8 cellular contexts compared by ENCODE assay signal in genomic region chr17:74210191-74211140, GRCh38. TPM values are rescaled to one million over a fixed set of nuclear protein-coding genes. Genes with fewer than 3 reads are reported as not detected.
DNase-seq lines count a peak whose midpoint lies in the region; ATAC-seq and TF ChIP-seq lines count a peak whose summit lies in the region.

No MANE protein-coding gene starts in this region.

- peak; percentile 11 for ATAC-seq in WTC11
- ATAC-seq in GM21619 (IDR thresholded peaks at IDR 0.05; ENCODE audit: unreplicated experiment): no peak

- CTCF ChIA-PET in WTC11 (lab: Charles Lee): interaction anchor here (0.8 to 4.9 kb wide), 12 partner anchors 11 to 158 kb away, joined by 3 to 26 read pairs (median 6); no protein-coding TSS in a partner anchor

- TF ChIP-seq POLR2A in breast epithelium (IDR thresholded peaks at IDR 0.05): no peak

- H3K36me3 ChIP-seq in breast epithelium: no peaks in the 10 kb centered on the region

- TF ChIP-seq CTCF in WTC11 (IDR thresholded peaks at IDR 0.05): peak; percentile 90
- TF ChIP-seq CTCF in breast epithelium (IDR thresholded peaks at IDR 0.05): peak; percentile 89 to 92 (median 89)

- no peaks in the 10 kb centered on the region for H3K27me3 ChIP-seq in breast epithelium

- intact Hi-C loops in breast epithelium (cut with DNase I; ENCODE audit: low total_unique reads): no loop called here

- no peaks in the 10 kb centered on the region for H3K9me3 Mint-ChIP-seq in WTC11

- no peak overlapping the region for H3K27ac ChIP-seq in breast epithelium

- H3K4me3 ChIP-seq in breast epithelium: no peak overlapping the region

- POLR2A ChIA-PET in WTC11 (lab: Charles Lee): interaction anchor here (0.6 to 1.5 kb wide), 5 partner anchors 11 to 74 kb away, joined by 4 to 5 read pairs (median 5); no protein-coding TSS in a partner anchor

- no peaks in the 10 kb centered on the region for H3K9me3 ChIP-seq in breast epithelium

- peaks cover 32% of the 10 kb centered on the region for H3K27me3 Mint-ChIP-seq in WTC11 (ENCODE audit: low read depth)

- H3K4me1 Mint-ChIP-seq in WTC11: peaks cover 59% of the 10 kb centered on the region

- H3K36me3 Mint-ChIP-seq in WTC11: peaks cover 42% of the 10 kb centered on the region

- peak overlapping the region; percentile 16 for H3K4me3 Mint-ChIP-seq in WTC11

- H3K4me1 ChIP-seq in breast epithelium: peaks cover 4 to 21% of the 10 kb centered on the region in 2 donors

- H3K27ac Mint-ChIP-seq in WTC11: peak overlapping the region; percentile 95

- peak; percentile 20 to 60 for DNase-seq in NCI-H446 (lab: John Stamatoyannopoulos, UW)
- DNase-seq in NCI-H446 treated with DMSO at 0.1 percent for 48 hours (lab: John Stamatoyannopoulos, UW): no peak
- DNase-seq in NCI-H146 (lab: John Stamatoyannopoulos, UW): peak; percentile 36
- peak; percentile 72 for DNase-seq in WTC11 (ENCODE audit: low spot score)
- peak; percentile 53 to 74 for DNase-seq in breast epithelium (ENCODE audit: low spot score in 2 of 2)
- DNase-seq in iris pigment epithelial cell (ENCODE audit: low read depth): peak; percentile 58
- peak; percentile 67 to 68 for DNase-seq in stimulated activated CD4-positive, alpha-beta T cell treated with anti-CD3 and anti-CD28 coated beads, Interleukin-1b, Interleukin-23, amount 100 ng/mL, for 1 hour (ENCODE audit: low read depth in 2 of 2)

TF ChIP-seq in WTC11, 78 proteins besides CTCF, POLR2A, EP300 and RAD21 (continues in another document):
- TF ChIP-seq ZNF232 (CRISPR knock-in tag; IDR thresholded peaks at IDR 0.05): peak; percentile 59; the same call in 1 of the 2 replicates
- TF ChIP-seq EMX1 (CRISPR knock-in tag; IDR thresholded peaks at IDR 0.05): peak; percentile 92
- TF ChIP-seq ZNF281 (CRISPR knock-in tag; IDR thresholded peaks at IDR 0.05): 0 out of 2 replicates have a peak, but pooled peaks have one; percentile 51
- TF ChIP-seq ATF1 (CRISPR knock-in tag; IDR thresholded peaks at IDR 0.05): no peak
- TF ChIP-seq NFYB (CRISPR knock-in tag; conservative IDR thresholded peaks at IDR 0.05; ENCODE audit: low read depth): no peak
- TF ChIP-seq, protein P1, sequence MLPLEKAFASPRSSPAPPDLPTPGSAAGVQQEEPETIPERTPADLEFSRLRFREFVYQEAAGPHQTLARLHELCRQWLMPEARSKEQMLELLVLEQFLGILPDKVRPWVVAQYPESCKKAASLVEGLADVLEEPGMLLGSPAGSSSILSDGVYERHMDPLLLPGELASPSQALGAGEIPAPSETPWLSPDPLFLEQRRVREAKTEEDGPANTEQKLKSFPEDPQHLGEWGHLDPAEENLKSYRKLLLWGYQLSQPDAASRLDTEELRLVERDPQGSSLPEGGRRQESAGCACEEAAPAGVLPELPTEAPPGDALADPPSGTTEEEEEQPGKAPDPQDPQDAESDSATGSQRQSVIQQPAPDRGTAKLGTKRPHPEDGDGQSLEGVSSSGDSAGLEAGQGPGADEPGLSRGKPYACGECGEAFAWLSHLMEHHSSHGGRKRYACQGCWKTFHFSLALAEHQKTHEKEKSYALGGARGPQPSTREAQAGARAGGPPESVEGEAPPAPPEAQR (CRISPR knock-in tag; IDR thresholded peaks at IDR 0.05): no peak
- TF ChIP-seq ZBTB21 (CRISPR knock-in tag; IDR thresholded peaks at IDR 0.05; ENCODE audit: borderline replicate concordance): no peak
- TF ChIP-seq ZNF671 (CRISPR knock-in tag; IDR thresholded peaks at IDR 0.05): peak; percentile 87
- peak; percentile 46; the same call in 1 of the 2 replicates for TF ChIP-seq ZNF416 (CRISPR knock-in tag; IDR thresholded peaks at IDR 0.05)
- TF ChIP-seq SMAD3 (CRISPR knock-in tag; IDR thresholded peaks at IDR 0.05; ENCODE audit: borderline replicate concordance): peak; percentile 58
- peak; percentile 88 for TF ChIP-seq PRRX2 (CRISPR knock-in tag; IDR thresholded peaks at IDR 0.05)
- TF ChIP-seq NFATC4 (CRISPR knock-in tag; IDR thresholded peaks at IDR 0.05): peak; percentile 58
- TF ChIP-seq ZNF425 (CRISPR knock-in tag; conservative IDR thresholded peaks at IDR 0.05): peak; percentile 83
- TF ChIP-seq FOXP1 (CRISPR knock-in tag; IDR thresholded peaks at IDR 0.05; ENCODE audit: borderline replicate concordance): no peak
- TF ChIP-seq GTF2I (CRISPR knock-in tag; conservative IDR thresholded peaks at IDR 0.05): peak; percentile 39; the same call in 1 of the 2 replicates
- TF ChIP-seq ERG (CRISPR knock-in tag; IDR thresholded peaks at IDR 0.05): peak; percentile 93

RNA-seq across cellular contexts. Expression of gene TTYH2, which starts 2.9 kb away (rescaled TPM):
- 3.5 to 5.1 TPM (median 4.5 TPM) in 3 replicates for total RNA-seq in WTC11 (2021)
- 1 to 10 TPM; 4.2 to 5.9 (median 5.6) TPM for total RNA-seq in breast epithelium

RNA-seq across cellular contexts. Expression of gene RPL38, which starts 7.0 kb away (rescaled TPM):
- total RNA-seq in WTC11 (2021): 1,170 to 1,273 TPM (median 1,266 TPM) in 3 replicates
- total RNA-seq in breast epithelium: 100 to 1,000 TPM; 304 to 570 (median 471) TPM
